ENCODE assay signal across 24 cellular contexts in the genomic region with DNA sequence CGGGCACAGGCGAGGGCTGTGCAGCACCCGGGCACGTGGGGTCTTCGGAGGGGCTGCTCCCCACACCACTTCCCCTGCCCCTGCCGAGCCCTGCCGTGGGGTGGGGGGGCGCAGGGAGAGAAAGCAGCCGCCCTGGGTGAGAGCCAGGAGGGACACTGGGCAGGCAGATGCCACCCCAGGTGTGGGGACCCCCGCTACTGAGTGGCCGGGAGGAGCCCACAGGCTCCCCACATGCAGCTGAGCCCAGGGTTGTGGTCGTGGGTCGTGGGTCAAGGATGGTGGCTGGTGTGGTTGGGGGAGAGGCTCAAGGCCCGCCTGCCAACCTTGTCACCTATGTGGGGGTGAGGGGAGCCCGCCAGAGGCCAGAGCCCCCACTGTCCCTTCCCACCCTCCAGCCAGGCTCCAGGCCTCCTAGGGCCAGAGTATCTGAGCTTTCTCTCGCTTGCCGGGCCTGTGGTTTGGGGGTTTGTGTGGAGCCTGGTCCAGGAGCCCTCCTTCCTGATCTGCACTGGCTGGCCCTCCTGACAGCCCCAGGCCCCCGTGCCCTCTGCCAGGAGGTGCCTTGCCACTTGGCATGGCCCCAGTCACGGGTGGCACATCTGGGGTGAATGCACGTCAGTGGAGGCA.
"Had no signal": no experiment of that assay in that cellular context is flagged by ENCODE, and none has a peak within 500 bp of the region (broad histone marks: within the 10 kb centered on the region; RNA-seq: fewer than 3 reads in every experiment).

No MANE protein-coding gene starts in this region.

- H3K4me3 Mint-ChIP-seq: effector memory CD8-positive, alpha-beta T cell; immature natural killer cell; memory B cell; natural killer cell; stimulated activated memory B cell treated with anti-CD40 and anti-IgM and Interleukin-4, amounts not matched to agents 10 μg/mL and 1 μg/mL and 100 μg/mL, for 72 hours; stimulated activated naive CD8-positive, alpha-beta T cell treated with anti-CD3 and anti-CD28 coated beads, Interleukin-15, Interleukin-2, amounts not matched to agents 100 ng/mL and 50 ng/mL, for 24 hours had no signal

- H3K4me3 ChIP-seq: esophagus squamous epithelium, lung, skin epidermis, spleen, thoracic aorta, tibial nerve, upper lobe of left lung had no signal

- H3K9me3 ChIP-seq: esophagus squamous epithelium, neutrophil, spleen, thoracic aorta, tibial nerve, upper lobe of left lung had no signal

- FAIRE-seq: endometrium, frontal cortex, keratinocyte, urothelium cell line had no signal

- H3K27ac ChIP-seq: esophagus squamous epithelium, neutrophil, parathyroid adenoma, skin epidermis, spleen, thoracic aorta, tibial nerve, upper lobe of left lung had no signal

- H3K36me3 ChIP-seq: esophagus squamous epithelium, neutrophil, spleen, thoracic aorta, upper lobe of left lung had no signal

- H3K9me3 Mint-ChIP-seq: effector memory CD8-positive, alpha-beta T cell; immature natural killer cell; memory B cell; natural killer cell; stimulated activated memory B cell treated with anti-CD40 and anti-IgM and Interleukin-4, amounts not matched to agents 10 μg/mL and 1 μg/mL and 100 μg/mL, for 72 hours; stimulated activated naive CD8-positive, alpha-beta T cell treated with anti-CD3 and anti-CD28 coated beads, Interleukin-15, Interleukin-2, amounts not matched to agents 100 ng/mL and 50 ng/mL, for 24 hours had no signal

- H2AFZ ChIP-seq: parathyroid adenoma had no signal

- ATAC-seq: effector memory CD8-positive, alpha-beta T cell; natural killer cell; stimulated activated memory B cell treated with anti-CD40 and anti-IgM and Interleukin-4, amounts not matched to agents 10 μg/mL and 1 μg/mL and 100 μg/mL, for 72 hours had no signal

- H3K27ac Mint-ChIP-seq: effector memory CD8-positive, alpha-beta T cell; immature natural killer cell; memory B cell; natural killer cell; progenitor cell of endocrine pancreas; stimulated activated memory B cell treated with anti-CD40 and anti-IgM and Interleukin-4, amounts not matched to agents 10 μg/mL and 1 μg/mL and 100 μg/mL, for 72 hours; stimulated activated naive CD8-positive, alpha-beta T cell treated with anti-CD3 and anti-CD28 coated beads, Interleukin-15, Interleukin-2, amounts not matched to agents 100 ng/mL and 50 ng/mL, for 24 hours had no signal

- DNase-seq: cortex of kidney; effector memory CD8-positive, alpha-beta T cell; erythroblast; esophagus squamous epithelium; hypothalamus; immature natural killer cell; natural killer cell; spleen; stimulated activated CD4-positive, alpha-beta T cell treated with anti-CD3 and anti-CD28 coated beads, Interleukin-4, amount 100 ng/mL, for 4 hours had no signal

- H3K79me2 ChIP-seq: parathyroid adenoma had no signal

- H3K36me3 Mint-ChIP-seq: immature natural killer cell, memory B cell, natural killer cell had no signal

- H3K9ac ChIP-seq: parathyroid adenoma had no signal
